ENCODE assay signal across 8 cellular contexts in the genomic region with DNA sequence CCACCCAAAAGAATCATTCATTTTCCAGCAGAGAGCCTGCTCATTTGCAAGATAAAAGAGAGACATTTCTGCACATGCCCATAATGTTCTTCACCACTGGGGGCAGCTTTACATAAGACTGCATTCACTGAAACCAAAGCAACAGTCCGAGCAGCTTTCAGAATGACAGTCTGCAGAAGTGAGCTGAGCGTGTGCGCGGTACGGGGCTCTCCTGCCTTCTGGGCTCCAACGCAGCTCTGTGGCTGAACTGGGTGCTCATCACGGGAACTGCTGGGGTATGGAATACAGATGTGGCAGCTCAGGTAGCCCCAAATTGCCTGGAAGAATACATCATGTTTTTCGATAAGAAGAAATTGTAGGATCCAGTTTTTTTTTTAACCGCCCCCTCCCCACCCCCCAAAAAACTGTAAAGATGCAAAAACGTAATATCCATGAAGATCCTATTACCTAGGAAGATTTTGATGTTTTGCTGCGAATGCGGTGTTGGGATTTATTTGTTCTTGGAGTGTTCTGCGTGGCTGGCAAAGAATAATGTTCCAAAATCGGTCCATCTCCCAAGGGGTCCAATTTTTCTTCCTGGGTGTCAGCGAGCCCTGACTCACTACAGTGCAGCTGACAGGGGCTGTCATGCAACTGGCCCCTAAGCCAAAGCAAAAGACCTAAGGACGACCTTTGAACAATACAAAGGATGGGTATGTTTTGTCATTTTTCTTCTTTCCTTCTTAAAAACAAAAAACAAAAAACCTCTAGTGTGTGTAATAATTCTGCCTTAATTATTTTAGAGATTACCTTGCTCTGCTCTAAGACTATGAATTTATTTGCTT. TPM values are rescaled to one million over a fixed set of nuclear protein-coding genes. Genes with fewer than 3 reads are reported as not detected.
DNase-seq lines count a peak whose midpoint lies in the region; ATAC-seq and TF ChIP-seq lines count a peak whose summit lies in the region.

Gene LRRTM3, plus strand, starts transcription at position 141 of the 824 bp plus-strand sequence.

- CTCF ChIA-PET in AG04450 (lab: Charles Lee): interaction anchor here (0.5 to 1.9 kb wide), 16 partner anchors 8 to 747 kb away, joined by 3 to 9 read pairs (median 4); no protein-coding TSS in a partner anchor

- DNase-seq in AG04450 (ENCODE audit: low read depth, low spot score) (peak; percentile 34), GM12865 (ENCODE audit: low read depth) (peak; percentile 80), HFFc6 (peak; percentile 67), M059J (ENCODE audit: low read depth) (peak; percentile 66), vagina (ENCODE audit: extremely low spot score in 2 of 2) (no peak)
- peak; percentile 24 for DNase-seq in T-helper 2 cell treated with Interferon-gamma antibody and Interleukin-4, amounts not matched to agents 5 μg/mL and 100 μg/mL, for 36 hours (ENCODE audit: low spot score)

- no peaks in the 10 kb centered on the region for H3K36me3 Mint-ChIP-seq in HFFc6 (ENCODE audit: low read depth)
- H3K36me3 Mint-ChIP-seq in T-helper 2 cell treated with Interferon-gamma antibody and Interleukin-4, amounts not matched to agents 5 μg/mL and 100 μg/mL, for 36 hours (ENCODE audit: low read depth): no peaks in the 10 kb centered on the region

- POLR2A ChIA-PET in AG04450 (lab: Yijun Ruan, JAX): no interaction called here

- H3K4me3 ChIP-seq in AG04450 (ENCODE audit: low read depth, low read length) (peak within 1 kb of the TSS; percentile 7; the same call in 1 of the 2 replicates), GM12865 (ENCODE audit: low read depth, low read length) (no peak within 1 kb of the TSS), mucosa of rectum (ENCODE audit: low read length in 2 of 2) (peak within 1 kb of the TSS; percentile 41 to 43), vagina (no peak within 1 kb of the TSS)

- H3K9ac ChIP-seq in mucosa of rectum (ENCODE audit: low read depth in 1 of 2, low read length in 2 of 2): no peak within 1 kb of the TSS

- H3K9me3 ChIP-seq in AG04450 (ENCODE audit: control insufficient read depth, insufficient read depth, low read length): no peaks in the 10 kb centered on the region
- no peaks in the 10 kb centered on the region for H3K9me3 ChIP-seq in mucosa of rectum (ENCODE audit: control insufficient read depth in 2 of 2, low read length in 2 of 2)
- H3K9me3 ChIP-seq in vagina: no peaks in the 10 kb centered on the region

- intact Hi-C loops in vagina (cut with DNase I): no loop called here

- H3K36me3 ChIP-seq in mucosa of rectum (ENCODE audit: control insufficient read depth in 2 of 2, insufficient read depth in 2 of 2, low read length in 2 of 2) (no peaks in the 10 kb centered on the region), vagina (no peaks in the 10 kb centered on the region)

- H3K27ac Mint-ChIP-seq in HFFc6: no peak within 1 kb of the TSS
- H3K27ac Mint-ChIP-seq in T-helper 2 cell treated with Interferon-gamma antibody and Interleukin-4, amounts not matched to agents 5 μg/mL and 100 μg/mL, for 36 hours: no peak within 1 kb of the TSS

- peaks cover 7% of the 10 kb centered on the region; the same call in 1 of the 2 replicates for H3K4me1 Mint-ChIP-seq in HFFc6 (ENCODE audit: low read depth)
- no peaks in the 10 kb centered on the region for H3K4me1 Mint-ChIP-seq in T-helper 2 cell treated with Interferon-gamma antibody and Interleukin-4, amounts not matched to agents 5 μg/mL and 100 μg/mL, for 36 hours (ENCODE audit: low read depth)

- peaks cover 18% of the 10 kb centered on the region for H3K27me3 ChIP-seq in AG04450 (ENCODE audit: control insufficient read depth, insufficient read depth, low read length)
- H3K27me3 ChIP-seq in mucosa of rectum (ENCODE audit: control insufficient read depth in 2 of 2, insufficient read depth in 2 of 2, low read length in 2 of 2): peaks cover 12 to 20% of the 10 kb centered on the region in 2 donors
- no peaks in the 10 kb centered on the region for H3K27me3 ChIP-seq in vagina

- H3K4me1 ChIP-seq in mucosa of rectum (ENCODE audit: control insufficient read depth in 2 of 2, insufficient read depth in 2 of 2, low read length in 2 of 2): peaks cover 0 to 3% of the 10 kb centered on the region in 2 donors
- peaks cover 14% of the 10 kb centered on the region for H3K4me1 ChIP-seq in vagina

- peak; percentile 68 for ATAC-seq in esophagus mucosa

- H3K27me3 Mint-ChIP-seq in HFFc6 (ENCODE audit: insufficient read depth): peaks cover 12% of the 10 kb centered on the region
- H3K27me3 Mint-ChIP-seq in T-helper 2 cell treated with Interferon-gamma antibody and Interleukin-4, amounts not matched to agents 5 μg/mL and 100 μg/mL, for 36 hours (ENCODE audit: low read depth): peaks cover 40% of the 10 kb centered on the region

- peak within 1 kb of the TSS; percentile 49 for H3K4me3 Mint-ChIP-seq in HFFc6
- H3K4me3 Mint-ChIP-seq in T-helper 2 cell treated with Interferon-gamma antibody and Interleukin-4, amounts not matched to agents 5 μg/mL and 100 μg/mL, for 36 hours: no peak within 1 kb of the TSS

- TF ChIP-seq CTCF in AG04450 (IDR thresholded peaks at IDR 0.05; ENCODE audit: low read depth, low read length): peak; percentile 84
- TF ChIP-seq CTCF in GM12865 (IDR thresholded peaks at IDR 0.05; ENCODE audit: insufficient read depth, low read depth, low read length, missing control alignments): peak; percentile 70
- peak; percentile 77 for TF ChIP-seq CTCF in HFFc6 (IDR thresholded peaks at IDR 0.05)
- peak in 2 of 3 experiments; percentile 19 to 36 for TF ChIP-seq CTCF in vagina (IDR thresholded peaks at IDR 0.05)

- H3K27ac ChIP-seq in AG04450 (ENCODE audit: low read depth, low read length): no peak within 1 kb of the TSS
- no peak within 1 kb of the TSS for H3K27ac ChIP-seq in mucosa of rectum (ENCODE audit: low read depth in 2 of 2, low read length in 2 of 2)
- no peak within 1 kb of the TSS for H3K27ac ChIP-seq in vagina

- H3K9me3 Mint-ChIP-seq in HFFc6: no peaks in the 10 kb centered on the region
- H3K9me3 Mint-ChIP-seq in T-helper 2 cell treated with Interferon-gamma antibody and Interleukin-4, amounts not matched to agents 5 μg/mL and 100 μg/mL, for 36 hours: no peaks in the 10 kb centered on the region

- no peak for TF ChIP-seq POLR2A in vagina (IDR thresholded peaks at IDR 0.05)

RNA-seq across cellular contexts. Expression of gene LRRTM3, which starts in this region (rescaled TPM):
- polyA plus RNA-seq in AG04450 (2011; rRNA removed): not detected in 2 replicates
- not detected in 2 replicates for polyA minus RNA-seq in AG04450 (2011; rRNA and poly(A)+ RNA removed)
- not detected for total RNA-seq in HFFc6 (2021; fragmentation: NEBNext Ultra II Directional; extraction: Animal tissue kit (Norgen Biotek cat#: 25700))
- total RNA-seq in M059J (2014; rRNA removed; shearing (Covaris generic)): not detected in 2 replicates
- total RNA-seq in esophagus mucosa: not detected
- total RNA-seq in vagina: 0.25 TPM

Comparison
In these comparisons a context has a peak if more than half of its experiments do, and no peak if none do; other contexts are left out.
1. Peak in DNase-seq and H3K4me3 ChIP-seq in AG04450; RNA of the gene not detected or under 1 TPM.
2. Peak in DNase-seq in HFFc6; RNA of the gene not detected or under 1 TPM.
3. Peak in DNase-seq in M059J; RNA of the gene not detected or under 1 TPM.
4. Peak in ATAC-seq in esophagus mucosa; RNA of the gene not detected or under 1 TPM.
5. DNase-seq: peak in GM12865 (single experiment) and T-helper 2 cell treated with Interferon-gamma antibody and Interleukin-4, amounts not matched to agents 5 μg/mL and 100 μg/mL, for 36 hours (single experiment); none in vagina (0 of 2).
6. H3K4me3 ChIP-seq: peak in mucosa of rectum (2 of 2); none in GM12865 (single experiment) and vagina (0 of 2).
7. CTCF ChIP-seq: peak in every context shown above with its lines; median percentile 84 in AG04450; 77 in HFFc6; 70 in GM12865; 28 in vagina.